In the genomic region with DNA sequence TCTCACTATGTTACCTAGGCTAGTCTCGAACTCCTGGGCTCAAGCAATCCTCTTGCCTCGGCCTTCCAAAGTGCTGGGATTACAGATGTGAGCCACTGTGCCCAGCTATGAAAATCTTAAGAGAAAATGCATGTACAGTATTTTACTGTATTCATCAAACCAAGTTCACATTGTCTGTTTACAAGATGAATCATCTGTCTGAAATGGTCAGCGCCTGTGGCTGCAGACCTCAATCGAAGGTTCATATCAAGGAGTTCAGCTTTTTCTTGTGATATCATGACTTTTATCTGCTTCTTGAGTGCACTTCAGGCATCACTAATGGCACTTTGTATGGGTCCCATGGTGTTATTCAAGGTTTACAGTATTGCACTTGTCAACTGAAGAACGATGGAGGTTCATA, we compare ENCODE assay signal across 23 cellular contexts.
DNase-seq lines count a peak whose midpoint lies in the region; TF ChIP-seq lines count a peak whose summit lies in the region.
"Had no signal": no experiment of that assay in that cellular context is flagged by ENCODE, and none has a peak within 500 bp of the region (broad histone marks: within the 10 kb centered on the region; RNA-seq: fewer than 3 reads in every experiment).

No MANE protein-coding gene starts in this region.

- TF ChIP-seq CTCF in astrocyte of the spinal cord (IDR thresholded peaks at IDR 0.05; ENCODE audit: low read depth, low read length), result no peak

- in situ Hi-C loops in Caki2 (cut with HindIII; ENCODE audit: low pct_unique_long_range_greater_than_20kb, low sequenced_read_pairs), result no loop called here
- in situ Hi-C loops in astrocyte of the spinal cord (cut with HindIII; ENCODE audit: low sequenced_read_pairs), result no loop called here

- DNase-seq in Caki2 (ENCODE audit: low read depth) (peak; percentile 45), NCI-H226 (peak; percentile 64), astrocyte of the spinal cord (ENCODE audit: low read depth, low spot score) (peak; percentile 62), kidney tubule cell (ENCODE audit: low spot score) (peak; percentile 54), MV-4-11 (lab: John Stamatoyannopoulos, UW) (no peak), GDM1 (lab: John Stamatoyannopoulos, UW) (no peak), HK-2 (ENCODE audit: unreplicated experiment) (no peak)
- no peak for DNase-seq in stimulated activated CD4-positive, alpha-beta T cell treated with anti-CD3 and anti-CD28 coated beads, Interleukin-12 subunit alpha, Interleukin-12 subunit beta, amount 100 ng/mL, for 4 hours
- DNase-seq: activated CD4-positive, alpha-beta T cell treated with anti-CD3 and anti-CD28 coated beads, Interleukin-2, amount 50 U/mL, for 48 hours; activated gamma-delta T cell treated with Interleukin-2 at 50 U/mL for 16 hours; adrenal gland; CD4-positive, alpha-beta memory T cell; cerebellar nuclear complex; effector CD8-positive, alpha-beta T cell; glutamatergic neuron; left colon; NCI-H2029; NCI-H446; Peyer's patch; stimulated activated CD4-positive, alpha-beta T cell treated with anti-CD3 and anti-CD28 coated beads, Interleukin-2, amount 100 ng/mL, for 48 hours; stimulated activated naive CD8-positive, alpha-beta T cell treated with anti-CD3 and anti-CD28 coated beads, Interleukin-15, amount 100 ng/mL, for 72 hours had no signal

- no peak overlapping the region for H3K4me3 ChIP-seq in astrocyte of the spinal cord (ENCODE audit: low read depth, low read length)
- H3K4me3 ChIP-seq: adrenal gland, Peyer's patch, skin epidermis, tibial nerve had no signal

Comparison
In these comparisons a context has a peak if more than half of its experiments do, and no peak if none do; other contexts are left out.
1. DNase-seq: peak in Caki2 (single experiment), NCI-H226 (single experiment), astrocyte of the spinal cord (single experiment) and kidney tubule cell (single experiment); none in MV-4-11 (single experiment), stimulated activated CD4-positive, alpha-beta T cell treated with anti-CD3 and anti-CD28 coated beads, Interleukin-12 subunit alpha, Interleukin-12 subunit beta, amount 100 ng/mL, for 4 hours (single experiment), GDM1 (single experiment) and HK-2 (single experiment).